Comparison of ENCODE assay signal across 27 cellular contexts in the genomic region with DNA sequence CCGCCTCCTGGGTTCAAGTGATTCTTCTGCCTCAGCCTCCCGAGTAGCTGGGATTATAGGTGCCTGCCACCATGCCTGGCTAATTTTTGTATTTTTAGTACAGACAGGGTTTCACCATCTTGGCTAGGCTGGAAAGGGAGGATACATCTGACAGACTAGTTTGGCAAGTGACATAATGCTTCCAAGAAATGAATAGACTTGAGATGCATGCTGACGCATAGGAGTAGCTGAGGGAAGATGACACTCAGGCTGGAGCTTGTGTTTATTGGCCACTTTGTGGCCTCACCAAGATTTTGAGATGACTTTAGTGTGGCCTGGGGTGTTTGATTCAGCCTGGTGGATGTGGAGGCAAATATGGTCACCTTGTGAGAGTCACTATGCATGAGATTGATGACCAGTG. TPM values are rescaled to one million over a fixed set of nuclear protein-coding genes. Genes with fewer than 3 reads are reported as not detected.
DNase-seq lines count a peak whose midpoint lies in the region; ATAC-seq and TF ChIP-seq lines count a peak whose summit lies in the region.
"Had no signal": no experiment of that assay in that cellular context is flagged by ENCODE, and none has a peak within 500 bp of the region (broad histone marks: within the 10 kb centered on the region; RNA-seq: fewer than 3 reads in every experiment).

No MANE protein-coding gene starts in this region.

- WGBS in heart left ventricle, 4 donors, result 92 to 97% (median 94%) methylated on average over 3 of the region's 3 CpGs

- no peak for ATAC-seq in CD4-positive, CD25-positive, alpha-beta regulatory T cell (ENCODE audit: low read depth in 2 of 2)
- no peak for ATAC-seq in naive thymus-derived CD8-positive, alpha-beta T cell
- ATAC-seq in GM21515 (IDR thresholded peaks at IDR 0.05; ENCODE audit: unreplicated experiment), result no peak
- no peak for ATAC-seq in left ventricle myocardium superior
- ATAC-seq in heart left ventricle, result no peak
- ATAC-seq: activated CD4-positive, CD25-positive, alpha-beta regulatory T cell treated with anti-CD3 and anti-CD28 coated beads, Interleukin-2, amount 50 U/mL, for 24 hours; GM12878 had no signal

- no peak overlapping the region for H3K27ac Mint-ChIP-seq in CD4-positive, CD25-positive, alpha-beta regulatory T cell
- peak overlapping the region in 4 of 7 donors; percentile 13 to 71 (median 66) for H3K27ac Mint-ChIP-seq in CD4-positive, alpha-beta memory T cell
- H3K27ac Mint-ChIP-seq in activated naive CD8-positive, alpha-beta T cell treated with anti-CD3 and anti-CD28 coated beads for 36 hours, result peak overlapping the region; percentile 71
- peak overlapping the region in 3 of 10 donors; percentile 21 to 63 (median 46) for H3K27ac Mint-ChIP-seq in naive thymus-derived CD8-positive, alpha-beta T cell
- no peak overlapping the region for H3K27ac Mint-ChIP-seq in activated T-helper 2 cell treated with anti-CD3 and anti-CD28 coated beads, Interferon-gamma antibody, Interleukin-2, Interleukin-4, amounts not matched to agents 10 μg/mL and 5 μg/mL and 100 μg/mL, durations not matched to agents 14 hours and 24 hours and 36 hours
- H3K27ac Mint-ChIP-seq: mesothelial cell of epicardium, nephron had no signal

- no peaks in the 10 kb centered on the region for H3K27me3 ChIP-seq in CD4-positive, CD25-positive, alpha-beta regulatory T cell (ENCODE audit: control insufficient read depth, insufficient read depth, low read length)
- no peaks in the 10 kb centered on the region for H3K27me3 ChIP-seq in CD4-positive, alpha-beta memory T cell (ENCODE audit: insufficient read depth, low read length)
- H3K27me3 ChIP-seq in heart left ventricle, result no peaks in the 10 kb centered on the region
- H3K27me3 ChIP-seq: Peyer's patch, spleen, testis had no signal

- no peak for TF ChIP-seq POLR2A in heart left ventricle (IDR thresholded peaks at IDR 0.05)

- H3K9me3 ChIP-seq in CD4-positive, CD25-positive, alpha-beta regulatory T cell (ENCODE audit: control insufficient read depth in 2 of 2, low read length in 2 of 2), result peaks cover 56 to 76% of the 10 kb centered on the region in 2 experiments
- H3K9me3 ChIP-seq in CD4-positive, alpha-beta memory T cell (ENCODE audit: control insufficient read depth in 1 of 2, low read length in 2 of 2), result peaks cover 0 to 28% of the 10 kb centered on the region in 2 donors
- H3K9me3 ChIP-seq in heart left ventricle, result peaks cover 0 to 75% (median 14%) of the 10 kb centered on the region in 12 donors
- H3K9me3 ChIP-seq: testis had no signal

- no peaks in the 10 kb centered on the region for H3K27me3 Mint-ChIP-seq in CD4-positive, CD25-positive, alpha-beta regulatory T cell
- H3K27me3 Mint-ChIP-seq in CD4-positive, alpha-beta memory T cell, result no peaks in the 10 kb centered on the region
- H3K27me3 Mint-ChIP-seq in activated naive CD8-positive, alpha-beta T cell treated with anti-CD3 and anti-CD28 coated beads for 36 hours, result no peaks in the 10 kb centered on the region
- no peaks in the 10 kb centered on the region for H3K27me3 Mint-ChIP-seq in naive thymus-derived CD8-positive, alpha-beta T cell
- no peaks in the 10 kb centered on the region for H3K27me3 Mint-ChIP-seq in activated T-helper 2 cell treated with anti-CD3 and anti-CD28 coated beads, Interferon-gamma antibody, Interleukin-2, Interleukin-4, amounts not matched to agents 10 μg/mL and 5 μg/mL and 100 μg/mL, durations not matched to agents 14 hours and 24 hours and 36 hours (ENCODE audit: low read depth)

- POLR2A ChIA-PET in CD4-positive, alpha-beta memory T cell (lab: Charles Lee; ENCODE audit: partially characterized antibody), result no interaction called here
- POLR2A ChIA-PET in naive thymus-derived CD8-positive, alpha-beta T cell (lab: Charles Lee), result interaction anchor here (0.7 kb wide), 1 partner anchor 22 kb away, joined by 3 read pairs; no protein-coding TSS in a partner anchor

- H3K4me1 ChIP-seq in CD4-positive, CD25-positive, alpha-beta regulatory T cell (ENCODE audit: control insufficient read depth, insufficient read depth, low read length, poor library complexity, severe bottlenecking), result peaks cover 11% of the 10 kb centered on the region
- peaks cover 20% of the 10 kb centered on the region for H3K4me1 ChIP-seq in CD4-positive, alpha-beta memory T cell (ENCODE audit: insufficient read depth, low read length)
- H3K4me1 ChIP-seq in heart left ventricle, result peaks cover 5 to 46% (median 19%) of the 10 kb centered on the region in 12 donors
- H3K4me1 ChIP-seq: testis had no signal

- peaks cover 55% of the 10 kb centered on the region for H3K36me3 Mint-ChIP-seq in CD4-positive, CD25-positive, alpha-beta regulatory T cell
- H3K36me3 Mint-ChIP-seq in CD4-positive, alpha-beta memory T cell, result peaks cover 73 to 79% of the 10 kb centered on the region in 2 donors
- peaks cover 93% of the 10 kb centered on the region for H3K36me3 Mint-ChIP-seq in activated naive CD8-positive, alpha-beta T cell treated with anti-CD3 and anti-CD28 coated beads for 36 hours
- peaks cover 57 to 81% (median 76%) of the 10 kb centered on the region in 3 donors for H3K36me3 Mint-ChIP-seq in naive thymus-derived CD8-positive, alpha-beta T cell
- H3K36me3 Mint-ChIP-seq in activated T-helper 2 cell treated with anti-CD3 and anti-CD28 coated beads, Interferon-gamma antibody, Interleukin-2, Interleukin-4, amounts not matched to agents 10 μg/mL and 5 μg/mL and 100 μg/mL, durations not matched to agents 14 hours and 24 hours and 36 hours (ENCODE audit: low read depth), result peaks cover 90% of the 10 kb centered on the region

- H3K36me3 ChIP-seq in CD4-positive, CD25-positive, alpha-beta regulatory T cell (ENCODE audit: control insufficient read depth, insufficient read depth, low read length), result peaks cover 63% of the 10 kb centered on the region
- peaks cover 40% of the 10 kb centered on the region for H3K36me3 ChIP-seq in CD4-positive, alpha-beta memory T cell (ENCODE audit: insufficient read depth, low read length)
- H3K36me3 ChIP-seq in heart left ventricle, result peaks cover 0 to 74% (median 43%) of the 10 kb centered on the region in 9 donors

- H3K9me3 Mint-ChIP-seq in CD4-positive, CD25-positive, alpha-beta regulatory T cell, result peaks cover 3 to 70% (median 37%) of the 10 kb centered on the region in 7 donors
- H3K9me3 Mint-ChIP-seq in CD4-positive, alpha-beta memory T cell, result peaks cover 6 to 79% (median 67%) of the 10 kb centered on the region in 8 donors
- H3K9me3 Mint-ChIP-seq in activated naive CD8-positive, alpha-beta T cell treated with anti-CD3 and anti-CD28 coated beads for 36 hours, result peaks cover 49% of the 10 kb centered on the region
- peaks cover 0 to 87% (median 48%) of the 10 kb centered on the region in 9 donors for H3K9me3 Mint-ChIP-seq in naive thymus-derived CD8-positive, alpha-beta T cell
- H3K9me3 Mint-ChIP-seq in activated T-helper 2 cell treated with anti-CD3 and anti-CD28 coated beads, Interferon-gamma antibody, Interleukin-2, Interleukin-4, amounts not matched to agents 10 μg/mL and 5 μg/mL and 100 μg/mL, durations not matched to agents 14 hours and 24 hours and 36 hours, result peaks cover 70% of the 10 kb centered on the region

- H3K4me3 Mint-ChIP-seq in CD4-positive, CD25-positive, alpha-beta regulatory T cell, result peak overlapping the region in 2 of 4 donors; percentile 46 to 52
- peak overlapping the region in 4 of 8 donors; percentile 17 to 66 (median 50) for H3K4me3 Mint-ChIP-seq in CD4-positive, alpha-beta memory T cell
- peak overlapping the region; percentile 14 for H3K4me3 Mint-ChIP-seq in activated naive CD8-positive, alpha-beta T cell treated with anti-CD3 and anti-CD28 coated beads for 36 hours
- H3K4me3 Mint-ChIP-seq in naive thymus-derived CD8-positive, alpha-beta T cell, result peak overlapping the region in 7 of 10 donors; percentile 4 to 69 (median 39)
- H3K4me3 Mint-ChIP-seq in activated T-helper 2 cell treated with anti-CD3 and anti-CD28 coated beads, Interferon-gamma antibody, Interleukin-2, Interleukin-4, amounts not matched to agents 10 μg/mL and 5 μg/mL and 100 μg/mL, durations not matched to agents 14 hours and 24 hours and 36 hours (ENCODE audit: low read depth), result no peak overlapping the region
- H3K4me3 Mint-ChIP-seq: mesothelial cell of epicardium had no signal

- no peak for TF ChIP-seq CTCF in heart left ventricle (IDR thresholded peaks at IDR 0.05)

- CTCF ChIA-PET in CD4-positive, alpha-beta memory T cell (lab: Charles Lee; ENCODE audit: partially characterized antibody), result no interaction called here

- no peak for DNase-seq in CD4-positive, CD25-positive, alpha-beta regulatory T cell
- no peak for DNase-seq in CD4-positive, alpha-beta memory T cell
- DNase-seq in activated naive CD8-positive, alpha-beta T cell treated with anti-CD3 and anti-CD28 coated beads for 36 hours, result no peak
- DNase-seq in naive thymus-derived CD8-positive, alpha-beta T cell, result no peak
- no peak for DNase-seq in activated T-helper 2 cell treated with anti-CD3 and anti-CD28 coated beads, Interferon-gamma antibody, Interleukin-2, Interleukin-4, amounts not matched to agents 10 μg/mL and 5 μg/mL and 100 μg/mL, durations not matched to agents 14 hours and 24 hours and 36 hours (ENCODE audit: low spot score)
- DNase-seq in left ventricle myocardium superior (no peak), heart left ventricle (no peak)
- DNase-seq: activated CD8-positive, alpha-beta memory T cell treated with anti-CD3 and anti-CD28 coated beads for 24 hours; DMS 273 treated with DMSO at 0.1 percent for 48 hours; EL; GM23248; islet precursor cell; KG1; NCI-H1417 treated with DMSO at 0.1 percent for 48 hours; NCI-H2081 treated with DMSO at 0.1 percent for 48 hours; NCI-H345; Peyer's patch; spleen; stimulated activated CD4-positive, alpha-beta T cell treated with anti-CD3 and anti-CD28 coated beads, Interleukin-4, amount 100 ng/mL, for 1 hour; stimulated activated naive CD4-positive, alpha-beta T cell treated with Interleukin-2 at 50 U/mL for 16 hours; testis had no signal

- no peak overlapping the region for H3K27ac ChIP-seq in CD4-positive, CD25-positive, alpha-beta regulatory T cell (ENCODE audit: insufficient read depth, low read length, poor library complexity, severe bottlenecking)
- no peak overlapping the region for H3K27ac ChIP-seq in CD4-positive, alpha-beta memory T cell (ENCODE audit: low read depth, low read length)
- no peak overlapping the region for H3K27ac ChIP-seq in heart left ventricle
- H3K27ac ChIP-seq: C4-2B, GM23248, Peyer's patch, spleen, testis had no signal

- peaks cover 5 to 48% (median 13%) of the 10 kb centered on the region in 4 donors for H3K4me1 Mint-ChIP-seq in CD4-positive, CD25-positive, alpha-beta regulatory T cell
- peaks cover 23 to 49% (median 40%) of the 10 kb centered on the region in 4 donors for H3K4me1 Mint-ChIP-seq in CD4-positive, alpha-beta memory T cell
- H3K4me1 Mint-ChIP-seq in activated naive CD8-positive, alpha-beta T cell treated with anti-CD3 and anti-CD28 coated beads for 36 hours, result peaks cover 32% of the 10 kb centered on the region
- H3K4me1 Mint-ChIP-seq in naive thymus-derived CD8-positive, alpha-beta T cell, result peaks cover 14 to 51% (median 38%) of the 10 kb centered on the region in 4 donors
- H3K4me1 Mint-ChIP-seq in activated T-helper 2 cell treated with anti-CD3 and anti-CD28 coated beads, Interferon-gamma antibody, Interleukin-2, Interleukin-4, amounts not matched to agents 10 μg/mL and 5 μg/mL and 100 μg/mL, durations not matched to agents 14 hours and 24 hours and 36 hours (ENCODE audit: low read depth), result peaks cover 8% of the 10 kb centered on the region

- intact Hi-C loops in CD4-positive, alpha-beta memory T cell (cut with micrococcal nuclease), result no loop called here
- intact Hi-C loops in activated T-helper 2 cell treated with anti-CD3 and anti-CD28 coated beads, Interferon-gamma antibody, Interleukin-2, Interleukin-4, amounts not matched to agents 10 μg/mL and 5 μg/mL and 100 μg/mL, durations not matched to agents 14 hours and 24 hours and 36 hours (cut with micrococcal nuclease), result no loop called here
- intact Hi-C loops in left ventricle myocardium superior (cut with micrococcal nuclease), result no loop called here
- intact Hi-C loops in heart left ventricle (cut with DNase I), result no loop called here

- peak overlapping the region; percentile 31 for H3K4me3 ChIP-seq in CD4-positive, CD25-positive, alpha-beta regulatory T cell (ENCODE audit: low read depth, low read length)
- no peak overlapping the region for H3K4me3 ChIP-seq in CD4-positive, alpha-beta memory T cell (ENCODE audit: low read length in 2 of 2)
- no peak overlapping the region for H3K4me3 ChIP-seq in heart left ventricle
- H3K4me3 ChIP-seq: GM12878, GM23248, Peyer's patch, testis had no signal

RNA-seq across cellular contexts. Expression of a gene that starts 4.0 kb away (rescaled TPM):
- total RNA-seq in CD4-positive, CD25-positive, alpha-beta regulatory T cell, result 39.4 TPM
- 10 to 100 TPM; 18.7 to 32.2 (median 31.3) TPM for polyA plus RNA-seq in CD4-positive, CD25-positive, alpha-beta regulatory T cell
- 10 to 100 TPM; 46.4 to 51.7 TPM for total RNA-seq in CD4-positive, alpha-beta memory T cell
- polyA plus RNA-seq in CD4-positive, alpha-beta memory T cell, result 10 to 100 TPM; 15.0 to 23.8 TPM
- 10 to 100 TPM; 16.1 to 17.9 TPM for total RNA-seq in activated naive CD8-positive, alpha-beta T cell treated with anti-CD3 and anti-CD28 coated beads for 36 hours
- total RNA-seq in naive thymus-derived CD8-positive, alpha-beta T cell, result 10 to 100 TPM; 46.6 to 46.9 TPM
- polyA plus RNA-seq in naive thymus-derived CD8-positive, alpha-beta T cell, result 10 to 100 TPM; 17.7 to 21.5 (median 20.3) TPM
- total RNA-seq in activated T-helper 2 cell treated with anti-CD3 and anti-CD28 coated beads, Interferon-gamma antibody, Interleukin-2, Interleukin-4, amounts not matched to agents 10 μg/mL and 5 μg/mL and 100 μg/mL, durations not matched to agents 14 hours and 24 hours and 36 hours, result 11.4 and 13.4 TPM in 2 replicates
- 8.9 TPM for total RNA-seq in left ventricle myocardium superior
- 10 to 100 TPM in 7 of 9 donors, 1 to 10 TPM in 2; 6.7 to 13.3 (median 11.9) TPM for total RNA-seq in heart left ventricle
- polyA plus RNA-seq in heart left ventricle, result 1 to 10 TPM; 8.5 to 9.2 TPM

RNA-seq across cellular contexts. Expression of a gene that starts 26.9 kb away (rescaled TPM):
- total RNA-seq in CD4-positive, CD25-positive, alpha-beta regulatory T cell, result 15.4 TPM
- 10 to 100 TPM in 1 of 4 donors, 1 to 10 TPM in 3; 2.9 to 12.2 (median 7.5) TPM for polyA plus RNA-seq in CD4-positive, CD25-positive, alpha-beta regulatory T cell
- 10 to 100 TPM; 38.9 to 40.9 TPM for total RNA-seq in CD4-positive, alpha-beta memory T cell
- polyA plus RNA-seq in CD4-positive, alpha-beta memory T cell, result 1 to 10 TPM; 3.3 to 5.7 TPM
- total RNA-seq in activated naive CD8-positive, alpha-beta T cell treated with anti-CD3 and anti-CD28 coated beads for 36 hours, result 10 to 100 TPM; 12.5 to 15.5 TPM
- 10 to 100 TPM; 42.9 to 52.0 TPM for total RNA-seq in naive thymus-derived CD8-positive, alpha-beta T cell
- 10 to 100 TPM in 1 of 3 donors, 1 to 10 TPM in 2; 8.2 to 11.9 (median 8.4) TPM for polyA plus RNA-seq in naive thymus-derived CD8-positive, alpha-beta T cell
- total RNA-seq in activated T-helper 2 cell treated with anti-CD3 and anti-CD28 coated beads, Interferon-gamma antibody, Interleukin-2, Interleukin-4, amounts not matched to agents 10 μg/mL and 5 μg/mL and 100 μg/mL, durations not matched to agents 14 hours and 24 hours and 36 hours, result 7.4 and 8.8 TPM in 2 replicates
- total RNA-seq in left ventricle myocardium superior (15.9 TPM), heart left ventricle (10 to 100 TPM in 7 of 9 donors, 1 to 10 TPM in 2; 8.1 to 17.3 (median 12.9) TPM)
- polyA plus RNA-seq in heart left ventricle, result 1 to 10 TPM; 4.8 to 9.6 TPM

RNA-seq across cellular contexts. Expression of a gene that starts 41.2 kb away (rescaled TPM):
- total RNA-seq in CD4-positive, CD25-positive, alpha-beta regulatory T cell, result 16.6 TPM
- polyA plus RNA-seq in CD4-positive, CD25-positive, alpha-beta regulatory T cell, result 10 to 100 TPM in 1 of 4 donors, 1 to 10 TPM in 3; 4.8 to 11.7 (median 6.8) TPM
- 10 to 100 TPM; 17.9 to 21.0 TPM for total RNA-seq in CD4-positive, alpha-beta memory T cell
- polyA plus RNA-seq in CD4-positive, alpha-beta memory T cell, result 1 to 10 TPM; 5.5 to 9.3 TPM
- 1 to 10 TPM; 6.6 to 7.7 TPM for total RNA-seq in activated naive CD8-positive, alpha-beta T cell treated with anti-CD3 and anti-CD28 coated beads for 36 hours
- 10 to 100 TPM; 17.3 to 21.8 TPM for total RNA-seq in naive thymus-derived CD8-positive, alpha-beta T cell
- 10 to 100 TPM in 1 of 3 donors, 1 to 10 TPM in 2; 6.4 to 12.4 (median 7.4) TPM for polyA plus RNA-seq in naive thymus-derived CD8-positive, alpha-beta T cell
- total RNA-seq in activated T-helper 2 cell treated with anti-CD3 and anti-CD28 coated beads, Interferon-gamma antibody, Interleukin-2, Interleukin-4, amounts not matched to agents 10 μg/mL and 5 μg/mL and 100 μg/mL, durations not matched to agents 14 hours and 24 hours and 36 hours, result 7.2 and 8.5 TPM in 2 replicates
- total RNA-seq in left ventricle myocardium superior, result 5.5 TPM
- 1 to 10 TPM; 2.6 to 5.2 (median 3.9) TPM for total RNA-seq in heart left ventricle
- polyA plus RNA-seq in heart left ventricle, result 1 to 10 TPM; 1.7 to 3.4 TPM

RNA-seq across cellular contexts. Expression of a gene that starts 46.1 kb away (rescaled TPM):
- total RNA-seq in CD4-positive, CD25-positive, alpha-beta regulatory T cell, result 9.2 TPM
- polyA plus RNA-seq in CD4-positive, CD25-positive, alpha-beta regulatory T cell, result 10 to 100 TPM; 19.5 to 28.6 (median 23.3) TPM
- total RNA-seq in CD4-positive, alpha-beta memory T cell, result 10 to 100 TPM; 32.3 to 33.0 TPM
- polyA plus RNA-seq in CD4-positive, alpha-beta memory T cell, result 10 to 100 TPM; 18.1 to 24.0 TPM
- total RNA-seq in activated naive CD8-positive, alpha-beta T cell treated with anti-CD3 and anti-CD28 coated beads for 36 hours, result 10 to 100 TPM in 1 of 2 experiments, 1 to 10 TPM in 1; 8.9 to 10.9 TPM
- 10 to 100 TPM; 46.0 to 46.8 TPM for total RNA-seq in naive thymus-derived CD8-positive, alpha-beta T cell
- polyA plus RNA-seq in naive thymus-derived CD8-positive, alpha-beta T cell, result 10 to 100 TPM; 17.2 to 28.0 (median 24.7) TPM
- 5.3 and 6.0 TPM in 2 replicates for total RNA-seq in activated T-helper 2 cell treated with anti-CD3 and anti-CD28 coated beads, Interferon-gamma antibody, Interleukin-2, Interleukin-4, amounts not matched to agents 10 μg/mL and 5 μg/mL and 100 μg/mL, durations not matched to agents 14 hours and 24 hours and 36 hours
- total RNA-seq in left ventricle myocardium superior, result 6.7 TPM
- 10 to 100 TPM in 2 of 9 donors, 1 to 10 TPM in 7; 5.1 to 10.7 (median 7.6) TPM for total RNA-seq in heart left ventricle
- 1 to 10 TPM; 4.6 to 4.9 TPM for polyA plus RNA-seq in heart left ventricle

RNA-seq across cellular contexts. Expression of a gene that starts 56.6 kb away (rescaled TPM):
- 23.6 TPM for total RNA-seq in CD4-positive, CD25-positive, alpha-beta regulatory T cell
- 1 to 10 TPM; 1.3 to 3.4 (median 2.1) TPM for polyA plus RNA-seq in CD4-positive, CD25-positive, alpha-beta regulatory T cell
- 10 to 100 TPM; 28.4 to 29.0 TPM for total RNA-seq in CD4-positive, alpha-beta memory T cell
- polyA plus RNA-seq in CD4-positive, alpha-beta memory T cell, result 1 to 10 TPM in 1 of 2 donors, under 1 TPM in 1; 0.27 to 2.2 TPM
- total RNA-seq in activated naive CD8-positive, alpha-beta T cell treated with anti-CD3 and anti-CD28 coated beads for 36 hours, result 10 to 100 TPM; 29.3 to 32.6 TPM
- total RNA-seq in naive thymus-derived CD8-positive, alpha-beta T cell, result 10 to 100 TPM; 29.1 to 29.9 TPM
- polyA plus RNA-seq in naive thymus-derived CD8-positive, alpha-beta T cell, result 1 to 10 TPM in 1 of 3 donors, under 1 TPM in 2; 0.27 to 1.3 (median 0.76) TPM
- total RNA-seq in activated T-helper 2 cell treated with anti-CD3 and anti-CD28 coated beads, Interferon-gamma antibody, Interleukin-2, Interleukin-4, amounts not matched to agents 10 μg/mL and 5 μg/mL and 100 μg/mL, durations not matched to agents 14 hours and 24 hours and 36 hours, result 20.8 and 21.3 TPM in 2 replicates
- total RNA-seq in left ventricle myocardium superior (5.6 TPM), heart left ventricle (1 to 10 TPM; 4.6 to 9.2 (median 6.5) TPM)
- 1 to 10 TPM; 2.9 to 5.9 TPM for polyA plus RNA-seq in heart left ventricle

Comparison
In these comparisons a context has a peak if more than half of its experiments do, and no peak if none do; other contexts are left out.
1. H3K27ac Mint-ChIP-seq: peak in CD4-positive, alpha-beta memory T cell (4 of 7) and activated naive CD8-positive, alpha-beta T cell treated with anti-CD3 and anti-CD28 coated beads for 36 hours (single experiment); none in CD4-positive, CD25-positive, alpha-beta regulatory T cell (0 of 3) and activated T-helper 2 cell treated with anti-CD3 and anti-CD28 coated beads, Interferon-gamma antibody, Interleukin-2, Interleukin-4, amounts not matched to agents 10 μg/mL and 5 μg/mL and 100 μg/mL, durations not matched to agents 14 hours and 24 hours and 36 hours (single experiment).